ENCODE assay signal across 1 cellular context in genomic region chr13:74129500-74130144, GRCh38.
A peak's percentile ranks its signal among the peaks of the same experiment; 100 is the strongest.
TF ChIP-seq lines count a peak whose summit lies in the region.

No MANE protein-coding gene starts in this region.

TF ChIP-seq in HEK293, 187 proteins besides CTCF, POLR2A, EP300 and RAD21 (continued from another document and continues in another):
- TF ChIP-seq, protein P1, sequence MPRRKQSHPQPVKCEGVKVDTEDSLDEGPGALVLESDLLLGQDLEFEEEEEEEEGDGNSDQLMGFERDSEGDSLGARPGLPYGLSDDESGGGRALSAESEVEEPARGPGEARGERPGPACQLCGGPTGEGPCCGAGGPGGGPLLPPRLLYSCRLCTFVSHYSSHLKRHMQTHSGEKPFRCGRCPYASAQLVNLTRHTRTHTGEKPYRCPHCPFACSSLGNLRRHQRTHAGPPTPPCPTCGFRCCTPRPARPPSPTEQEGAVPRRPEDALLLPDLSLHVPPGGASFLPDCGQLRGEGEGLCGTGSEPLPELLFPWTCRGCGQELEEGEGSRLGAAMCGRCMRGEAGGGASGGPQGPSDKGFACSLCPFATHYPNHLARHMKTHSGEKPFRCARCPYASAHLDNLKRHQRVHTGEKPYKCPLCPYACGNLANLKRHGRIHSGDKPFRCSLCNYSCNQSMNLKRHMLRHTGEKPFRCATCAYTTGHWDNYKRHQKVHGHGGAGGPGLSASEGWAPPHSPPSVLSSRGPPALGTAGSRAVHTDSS (tag by site-specific recombination; IDR thresholded peaks at IDR 0.05): no peak
- peak; percentile 80 for TF ChIP-seq OVOL3 (tag by site-specific recombination; IDR thresholded peaks at IDR 0.05)
- TF ChIP-seq, protein P2, sequence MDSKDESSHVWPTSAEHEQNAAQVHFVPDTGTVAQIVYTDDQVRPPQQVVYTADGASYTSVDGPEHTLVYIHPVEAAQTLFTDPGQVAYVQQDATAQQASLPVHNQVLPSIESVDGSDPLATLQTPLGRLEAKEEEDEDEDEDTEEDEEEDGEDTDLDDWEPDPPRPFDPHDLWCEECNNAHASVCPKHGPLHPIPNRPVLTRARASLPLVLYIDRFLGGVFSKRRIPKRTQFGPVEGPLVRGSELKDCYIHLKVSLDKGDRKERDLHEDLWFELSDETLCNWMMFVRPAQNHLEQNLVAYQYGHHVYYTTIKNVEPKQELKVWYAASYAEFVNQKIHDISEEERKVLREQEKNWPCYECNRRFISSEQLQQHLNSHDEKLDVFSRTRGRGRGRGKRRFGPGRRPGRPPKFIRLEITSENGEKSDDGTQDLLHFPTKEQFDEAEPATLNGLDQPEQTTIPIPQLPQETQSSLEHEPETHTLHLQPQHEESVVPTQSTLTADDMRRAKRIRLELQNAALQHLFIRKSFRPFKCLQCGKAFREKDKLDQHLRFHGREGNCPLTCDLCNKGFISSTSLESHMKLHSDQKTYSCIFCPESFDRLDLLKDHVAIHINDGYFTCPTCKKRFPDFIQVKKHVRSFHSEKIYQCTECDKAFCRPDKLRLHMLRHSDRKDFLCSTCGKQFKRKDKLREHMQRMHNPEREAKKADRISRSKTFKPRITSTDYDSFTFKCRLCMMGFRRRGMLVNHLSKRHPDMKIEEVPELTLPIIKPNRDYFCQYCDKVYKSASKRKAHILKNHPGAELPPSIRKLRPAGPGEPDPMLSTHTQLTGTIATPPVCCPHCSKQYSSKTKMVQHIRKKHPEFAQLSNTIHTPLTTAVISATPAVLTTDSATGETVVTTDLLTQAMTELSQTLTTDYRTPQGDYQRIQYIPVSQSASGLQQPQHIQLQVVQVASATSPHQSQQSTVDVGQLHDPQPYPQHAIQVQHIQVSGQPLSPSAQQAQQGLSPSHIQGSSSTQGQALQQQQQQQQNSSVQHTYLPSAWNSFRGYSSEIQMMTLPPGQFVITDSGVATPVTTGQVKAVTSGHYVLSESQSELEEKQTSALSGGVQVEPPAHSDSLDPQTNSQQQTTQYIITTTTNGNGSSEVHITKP (tag by site-specific recombination; IDR thresholded peaks at IDR 0.05): peak; percentile 85
- TF ChIP-seq ZNF521 (tag by site-specific recombination; IDR thresholded peaks at IDR 0.05): no peak
- TF ChIP-seq ZBTB44 (tag by site-specific recombination; IDR thresholded peaks at IDR 0.05): peak; percentile 71; the same call in 1 of the 2 replicates
- no peak for TF ChIP-seq ZNF354C (tag by site-specific recombination; IDR thresholded peaks at IDR 0.05; ENCODE audit: borderline replicate concordance, low read depth)
- peak; percentile 95 for TF ChIP-seq ZNF843 (tag by site-specific recombination; IDR thresholded peaks at IDR 0.05)
- TF ChIP-seq, protein P3, sequence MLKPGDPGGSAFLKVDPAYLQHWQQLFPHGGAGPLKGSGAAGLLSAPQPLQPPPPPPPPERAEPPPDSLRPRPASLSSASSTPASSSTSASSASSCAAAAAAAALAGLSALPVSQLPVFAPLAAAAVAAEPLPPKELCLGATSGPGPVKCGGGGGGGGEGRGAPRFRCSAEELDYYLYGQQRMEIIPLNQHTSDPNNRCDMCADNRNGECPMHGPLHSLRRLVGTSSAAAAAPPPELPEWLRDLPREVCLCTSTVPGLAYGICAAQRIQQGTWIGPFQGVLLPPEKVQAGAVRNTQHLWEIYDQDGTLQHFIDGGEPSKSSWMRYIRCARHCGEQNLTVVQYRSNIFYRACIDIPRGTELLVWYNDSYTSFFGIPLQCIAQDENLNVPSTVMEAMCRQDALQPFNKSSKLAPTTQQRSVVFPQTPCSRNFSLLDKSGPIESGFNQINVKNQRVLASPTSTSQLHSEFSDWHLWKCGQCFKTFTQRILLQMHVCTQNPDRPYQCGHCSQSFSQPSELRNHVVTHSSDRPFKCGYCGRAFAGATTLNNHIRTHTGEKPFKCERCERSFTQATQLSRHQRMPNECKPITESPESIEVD (tag by site-specific recombination; IDR thresholded peaks at IDR 0.05): peak; percentile 99
- TF ChIP-seq ZNF791 (tag by site-specific recombination; IDR thresholded peaks at IDR 0.05): no peak
- TF ChIP-seq GLI2 (tag by site-specific recombination; IDR thresholded peaks at IDR 0.05; ENCODE audit: borderline replicate concordance, low read depth): peak; percentile 61; the same call in 1 of the 2 replicates
- no peak for TF ChIP-seq ZNF48 (tag by site-specific recombination; IDR thresholded peaks at IDR 0.05)
- TF ChIP-seq ZNF488 (tag by site-specific recombination; IDR thresholded peaks at IDR 0.05): peak; percentile 60; the same call in 1 of the 2 replicates
- TF ChIP-seq ZNF114 (tag by site-specific recombination; IDR thresholded peaks at IDR 0.05): no peak
- peak; percentile 50 for TF ChIP-seq ZBTB8A (tag by site-specific recombination; IDR thresholded peaks at IDR 0.05)
- no peak for TF ChIP-seq ZNF626 (tag by site-specific recombination; IDR thresholded peaks at IDR 0.05)
- TF ChIP-seq GFI1B (tag by site-specific recombination; IDR thresholded peaks at IDR 0.05): 0 out of 2 replicates have a peak, but pooled peaks have one; percentile 17
- no peak for TF ChIP-seq ZNF138 (tag by site-specific recombination; IDR thresholded peaks at IDR 0.05; ENCODE audit: borderline replicate concordance)
- no peak for TF ChIP-seq ZNF792 (tag by site-specific recombination; IDR thresholded peaks at IDR 0.05)
- TF ChIP-seq ZNF510 (tag by site-specific recombination; IDR thresholded peaks at IDR 0.05; ENCODE audit: insufficient replicate concordance): no peak
- TF ChIP-seq HIC1 (tag by site-specific recombination; IDR thresholded peaks at IDR 0.05): peak; percentile 84
- TF ChIP-seq OSR2 (tag by site-specific recombination; IDR thresholded peaks at IDR 0.05): peak; percentile 96
- TF ChIP-seq ZNF473 (tag by site-specific recombination; IDR thresholded peaks at IDR 0.05): no peak
- peak; percentile 69 for TF ChIP-seq KLF1 (tag by site-specific recombination; IDR thresholded peaks at IDR 0.05)
- no peak for TF ChIP-seq BCL11A (tag by site-specific recombination; IDR thresholded peaks at IDR 0.05; ENCODE audit: low read depth)
- no peak for TF ChIP-seq ZBTB1 (tag by site-specific recombination; IDR thresholded peaks at IDR 0.05)
- TF ChIP-seq ZNF121 (tag by site-specific recombination; IDR thresholded peaks at IDR 0.05): no peak
- no peak for TF ChIP-seq ZNF658 (tag by site-specific recombination; IDR thresholded peaks at IDR 0.05)
- no peak for TF ChIP-seq SCRT1 (tag by site-specific recombination; IDR thresholded peaks at IDR 0.05; ENCODE audit: borderline replicate concordance)
- TF ChIP-seq PRDM4 (tag by site-specific recombination; IDR thresholded peaks at IDR 0.05): peak; percentile 91
- no peak for TF ChIP-seq TRIM28 (IDR thresholded peaks at IDR 0.05; ENCODE audit: borderline replicate concordance, low read length)
- no peak for TF ChIP-seq ZNF211 (tag by site-specific recombination; IDR thresholded peaks at IDR 0.05; ENCODE audit: low read depth)
- TF ChIP-seq ZNF202 (tag by site-specific recombination; IDR thresholded peaks at IDR 0.05; ENCODE audit: borderline replicate concordance): no peak
- no peak for TF ChIP-seq ZNF133 (tag by site-specific recombination; IDR thresholded peaks at IDR 0.05)
- TF ChIP-seq REPIN1 (tag by site-specific recombination; IDR thresholded peaks at IDR 0.05; ENCODE audit: low read depth): no peak
- no peak for TF ChIP-seq ZNF677 (tag by site-specific recombination; IDR thresholded peaks at IDR 0.05)
- TF ChIP-seq KLF16 (tag by site-specific recombination; IDR thresholded peaks at IDR 0.05): no peak
- TF ChIP-seq IKZF3 (tag by site-specific recombination; IDR thresholded peaks at IDR 0.05): peak; percentile 56; the same call in 1 of the 2 replicates
- TF ChIP-seq ZFP41 (tag by site-specific recombination; IDR thresholded peaks at IDR 0.05; ENCODE audit: borderline replicate concordance): no peak
- TF ChIP-seq TSHZ1 (tag by site-specific recombination; IDR thresholded peaks at IDR 0.05; ENCODE audit: borderline replicate concordance): peak; percentile 75; the same call in 1 of the 2 replicates
- no peak for TF ChIP-seq ZNF561 (tag by site-specific recombination; IDR thresholded peaks at IDR 0.05; ENCODE audit: borderline replicate concordance)
- peak; percentile 50; the same call in 1 of the 2 replicates for TF ChIP-seq ZNF449 (tag by site-specific recombination; IDR thresholded peaks at IDR 0.05)
- 0 out of 2 replicates have a peak, but pooled peaks have one; percentile 31 for TF ChIP-seq WT1 (tag by site-specific recombination; IDR thresholded peaks at IDR 0.05)
